Comparison of ENCODE assay signal across 8 cellular contexts in genomic region chr3:129650256-129650872, GRCh38. TPM values are rescaled to one million over a fixed set of nuclear protein-coding genes. Genes with fewer than 3 reads are reported as not detected.
A peak's percentile ranks its signal among the peaks of the same experiment; 100 is the strongest.
DNase-seq lines count a peak whose midpoint lies in the region; ATAC-seq and TF ChIP-seq lines count a peak whose summit lies in the region.

No MANE protein-coding gene starts in this region.

- peak overlapping the region; percentile 63 for H3K27ac Mint-ChIP-seq in Calu3 (ENCODE audit: unreplicated experiment)

- intact Hi-C loops in Calu3 (cut with micrococcal nuclease; ENCODE audit: unreplicated experiment) (loop anchor here (1.0 to 5.0 kb wide), 5 partner anchors 22 to 284 kb away; no protein-coding TSS in a partner anchor), adrenal gland (cut with DNase I) (loop anchor here in 1 of 2 donors (5.0 kb wide), 1 partner anchor 172 kb away; no protein-coding TSS in a partner anchor), left ventricle myocardium superior (cut with micrococcal nuclease) (loop anchor here (5.0 kb wide), 1 partner anchor 177 kb away; no protein-coding TSS in a partner anchor), sciatic nerve (cut with DNase I) (loop anchor here (5.0 kb wide), 1 partner anchor 287 kb away; no protein-coding TSS in a partner anchor)

- H3K4me1 ChIP-seq in adrenal gland (replicated peaks in 1 of 2): peaks cover 0 to 24% of the 10 kb centered on the region in 2 donors

- TF ChIP-seq CTCF in Calu3 (IDR thresholded peaks at IDR 0.05; ENCODE audit: unreplicated experiment) (peak; percentile 83), adrenal gland (IDR thresholded peaks at IDR 0.05) (peak; percentile 52 to 89 (median 76))

- H3K36me3 ChIP-seq in SK-N-MC (ENCODE audit: insufficient read depth, low read length): peaks cover 4% of the 10 kb centered on the region; the same call in 1 of the 2 replicates
- H3K36me3 ChIP-seq in adrenal gland (replicated peaks in 1 of 2): peaks cover 0 to 15% of the 10 kb centered on the region in 2 donors

- DNase-seq in Calu3: peak; percentile 84
- peak; percentile 78 for DNase-seq in HT1080 (ENCODE audit: low read depth)
- DNase-seq in SK-N-MC (ENCODE audit: low read depth, low spot score): peak; percentile 83
- peak; percentile 59 to 89 (median 75) for DNase-seq in adrenal gland
- peak; percentile 47 for DNase-seq in left ventricle myocardium superior
- DNase-seq in sciatic nerve (ENCODE audit: low spot score): peak; percentile 82

- H3K4me3 ChIP-seq in SK-N-MC: no peak overlapping the region
- no peak overlapping the region for H3K4me3 ChIP-seq in adrenal gland

- H3K4me3 Mint-ChIP-seq in Calu3 (ENCODE audit: low read depth, unreplicated experiment): no peak overlapping the region

- BruUV-seq in Calu3 (replicated peaks; lab: Mats Ljungman, UMichigan): no TSS peak

- H3K9ac ChIP-seq in SK-N-MC (ENCODE audit: insufficient read length): no peak overlapping the region

- no peaks in the 10 kb centered on the region for H3K27me3 Mint-ChIP-seq in Calu3 (ENCODE audit: unreplicated experiment)

- CTCF ChIA-PET in Calu3 (lab: Charles Lee): interaction anchor here (0.7 to 2.9 kb wide), 4 partner anchors 68 to 179 kb away, joined by 3 to 16 read pairs (median 12); no protein-coding TSS in a partner anchor

- H3K9me3 ChIP-seq in SK-N-MC (ENCODE audit: low read depth, low read length): no peaks in the 10 kb centered on the region
- no peaks in the 10 kb centered on the region for H3K9me3 ChIP-seq in adrenal gland (replicated peaks in 1 of 3)

- no peaks in the 10 kb centered on the region for H3K27me3 ChIP-seq in adrenal gland

- WGBS in adrenal gland, 4 donors: 28 to 30% (median 29%) methylated on average over 7 of the region's 7 CpGs

- ATAC-seq in left ventricle myocardium superior (peak; percentile 74), sciatic nerve (peak; percentile 75), HG03139 (IDR thresholded peaks at IDR 0.05; ENCODE audit: unreplicated experiment) (no peak), GM18873 (IDR thresholded peaks at IDR 0.05; ENCODE audit: low FRiP score, unreplicated experiment) (no peak)

- H3K27ac ChIP-seq in SK-N-MC (0 out of 2 replicates have a peak overlapping the region, but pooled peaks have one; percentile 47), adrenal gland (no peak overlapping the region)

- no peak for TF ChIP-seq POLR2A in adrenal gland (IDR thresholded peaks at IDR 0.05)

- H3K4me1 Mint-ChIP-seq in Calu3 (ENCODE audit: low read depth, unreplicated experiment): peaks cover 42% of the 10 kb centered on the region

- peaks cover 14% of the 10 kb centered on the region for H3K36me3 Mint-ChIP-seq in Calu3 (ENCODE audit: insufficient read depth, unreplicated experiment)

- no peaks in the 10 kb centered on the region for H3K9me3 Mint-ChIP-seq in Calu3 (ENCODE audit: low read depth, unreplicated experiment)

RNA-seq across cellular contexts. Expression of gene PLXND1, which starts 43.9 kb away (rescaled TPM):
- total RNA-seq in Calu3 (2022): 16.3 and 22.0 TPM in 2 replicates
- 26.7 and 28.5 TPM in 2 replicates for total RNA-seq in HT1080 (2014; rRNA removed; shearing (Covaris generic))
- 17.4 and 26.9 TPM in 2 replicates for polyA plus RNA-seq in HT1080 (2015; cell fraction: cytosol; rRNA removed)
- polyA plus RNA-seq in HT1080 (2015; cell fraction: nucleus; rRNA removed): 41.3 and 46.6 TPM in 2 replicates
- 100 to 1,000 TPM; 101 to 191 (median 149) TPM for total RNA-seq in adrenal gland
- polyA plus RNA-seq in adrenal gland: 100 to 1,000 TPM in 2 of 3 donors, 10 to 100 TPM in 1; 41.2 to 370 (median 130) TPM
- 56.6 TPM for total RNA-seq in left ventricle myocardium superior
- 319 TPM for total RNA-seq in sciatic nerve

Comparison
In these comparisons a context has a peak if more than half of its experiments do, and no peak if none do; other contexts are left out.
1. ATAC-seq: peak in left ventricle myocardium superior (single experiment) and sciatic nerve (single experiment); none in HG03139 (single experiment) and GM18873 (single experiment).
2. Peak in every context shown above with its lines, with median percentiles within 50 percentile points of each other: DNase-seq.